In the genomic region with DNA sequence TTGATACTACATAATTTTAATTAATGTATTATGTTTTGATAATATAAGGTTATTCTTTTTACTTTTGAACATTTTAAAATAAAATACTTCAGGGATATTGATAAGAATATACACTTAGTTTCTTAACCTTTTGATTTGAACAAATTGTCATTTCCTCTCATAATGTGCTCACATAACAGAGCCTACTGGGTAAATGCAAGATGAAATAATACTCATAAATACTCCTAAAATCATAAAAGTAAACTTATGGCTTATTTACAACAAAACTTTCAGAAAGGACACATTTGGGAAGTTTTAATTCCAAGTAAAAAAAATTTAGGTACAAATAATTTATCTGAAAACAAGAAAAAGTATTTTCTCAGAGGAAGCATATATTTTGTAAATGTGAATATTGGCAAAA, we compare ENCODE assay signal across 17 cellular contexts.
DNase-seq lines count a peak whose midpoint lies in the region; ATAC-seq, FAIRE-seq and TF ChIP-seq lines count a peak whose summit lies in the region.
"Had no signal": no experiment of that assay in that cellular context is flagged by ENCODE, and none has a peak within 500 bp of the region (broad histone marks: within the 10 kb centered on the region; RNA-seq: fewer than 3 reads in every experiment).

No MANE protein-coding gene starts in this region.

- H3K27ac ChIP-seq in mammary epithelial cell (ENCODE audit: insufficient read depth, low read depth, low read length) (no peak overlapping the region), SJCRH30 (peak overlapping the region; percentile 97), kidney (ENCODE audit: low read depth in 2 of 2, low read length in 2 of 2) (no peak overlapping the region)
- H3K27ac ChIP-seq: BLaER1 had no signal

- no peak for ATAC-seq in HG02884 (IDR thresholded peaks at IDR 0.05; ENCODE audit: unreplicated experiment)
- no peak for ATAC-seq in GM21367 (IDR thresholded peaks at IDR 0.05; ENCODE audit: unreplicated experiment)
- no peak for ATAC-seq in Right ventricle myocardium inferior
- ATAC-seq: HCT116 had no signal

- H3K9ac ChIP-seq in mammary epithelial cell (ENCODE audit: insufficient read depth, low read length): no peak overlapping the region
- H3K9ac ChIP-seq in kidney (ENCODE audit: low read length in 2 of 2): no peak overlapping the region
- H3K9ac ChIP-seq: BLaER1 had no signal

- H3K27me3 ChIP-seq in mammary epithelial cell (ENCODE audit: insufficient read depth, low read length): no peaks in the 10 kb centered on the region
- no peaks in the 10 kb centered on the region for H3K27me3 ChIP-seq in SJCRH30
- H3K27me3 ChIP-seq: BLaER1 had no signal

- peak; percentile 94 for FAIRE-seq in kidney (lab: Jason Lieb, UNC)
- FAIRE-seq: GM12892, GM19239 had no signal

- H4K20me1 ChIP-seq in mammary epithelial cell (ENCODE audit: insufficient read depth, low read length): no peaks in the 10 kb centered on the region
- H4K20me1 ChIP-seq: BLaER1 had no signal

- no TSS peak for BruUV-seq in mammary epithelial cell (replicated peaks; lab: Mats Ljungman, UMichigan)
- no TSS peak for BruUV-seq in MCF 10A (replicated peaks; lab: Mats Ljungman, UMichigan)

- H3K27ac Mint-ChIP-seq in MCF 10A (ENCODE audit: low read depth, unreplicated experiment): no peak overlapping the region
- H3K27ac Mint-ChIP-seq: CD8-positive, alpha-beta memory T cell had no signal

- no peaks in the 10 kb centered on the region for H3K79me2 ChIP-seq in mammary epithelial cell (ENCODE audit: insufficient read depth, low read length)

- no peaks in the 10 kb centered on the region for H3K27me3 Mint-ChIP-seq in MCF 10A (ENCODE audit: insufficient read depth, unreplicated experiment)
- H3K27me3 Mint-ChIP-seq: CD8-positive, alpha-beta memory T cell had no signal

- H2AFZ ChIP-seq in mammary epithelial cell (ENCODE audit: low read depth, low read length): no peak overlapping the region

- dilution Hi-C loops in mammary epithelial cell (cut with HindIII; ENCODE audit: low sequenced_read_pairs): no loop called here

- H3K4me1 ChIP-seq in mammary epithelial cell (ENCODE audit: insufficient read depth, low read length): no peaks in the 10 kb centered on the region
- H3K4me1 ChIP-seq in SJCRH30: peaks cover 41% of the 10 kb centered on the region
- no peaks in the 10 kb centered on the region for H3K4me1 ChIP-seq in kidney (ENCODE audit: control insufficient read depth in 1 of 2, insufficient read depth in 1 of 2, low read depth in 1 of 2, low read length in 2 of 2)
- H3K4me1 ChIP-seq: Caco-2 had no signal

- intact Hi-C loops in mammary epithelial cell (cut with micrococcal nuclease) (no loop called here), MCF 10A (cut with micrococcal nuclease) (loop anchor here (10.0 kb wide), 1 partner anchor 189 kb away; no protein-coding TSS in a partner anchor), kidney (cut with DNase I) (no loop called here), Right ventricle myocardium inferior (cut with DNase I) (no loop called here)

- in situ Hi-C loops in mammary epithelial cell (cut with MboI; ENCODE audit: low sequenced_read_pairs in 2 of 2): no loop called here

- H3K9me3 ChIP-seq in mammary epithelial cell (replicated peaks; ENCODE audit: insufficient read depth, low read length): no peaks in the 10 kb centered on the region
- H3K9me3 ChIP-seq in SJCRH30 (replicated peaks): no peaks in the 10 kb centered on the region
- H3K9me3 ChIP-seq in kidney (ENCODE audit: control insufficient read depth in 1 of 2, low read length in 2 of 2): no peaks in the 10 kb centered on the region
- H3K9me3 ChIP-seq: BLaER1, Caco-2 had no signal

- H3K36me3 ChIP-seq in mammary epithelial cell (ENCODE audit: insufficient read depth, low read length) (no peaks in the 10 kb centered on the region), SJCRH30 (no peaks in the 10 kb centered on the region), kidney (ENCODE audit: control insufficient read depth in 1 of 2, insufficient read depth in 2 of 2, low read length in 2 of 2) (no peaks in the 10 kb centered on the region)
- H3K36me3 ChIP-seq: BLaER1 had no signal

- CTCF ChIA-PET in mammary epithelial cell (lab: Charles Lee; ENCODE audit: low non-redundant PET) (no interaction called here), MCF 10A (lab: Yijun Ruan, JAX) (interaction anchor here (0.6 to 1.2 kb wide), 2 partner anchors 28 to 1861 kb away, joined by 3 to 5 read pairs; no protein-coding TSS in a partner anchor)

- no peaks in the 10 kb centered on the region for H3K36me3 Mint-ChIP-seq in MCF 10A (ENCODE audit: insufficient read depth, unreplicated experiment)
- H3K36me3 Mint-ChIP-seq: CD8-positive, alpha-beta memory T cell had no signal

- peak overlapping the region; percentile 30 for H3K4me2 ChIP-seq in mammary epithelial cell (ENCODE audit: insufficient read depth, low read depth, low read length)
- H3K4me2 ChIP-seq: BLaER1 had no signal

- POLR2A ChIA-PET in MCF 10A (lab: Yijun Ruan, JAX): interaction anchor here (2.2 kb wide), 1 partner anchor 184 kb away, joined by 10 read pairs; a partner anchor contains a TSS

- H3K4me3 Mint-ChIP-seq in MCF 10A (ENCODE audit: unreplicated experiment): no peak overlapping the region
- H3K4me3 Mint-ChIP-seq: CD8-positive, alpha-beta memory T cell had no signal

- no peaks in the 10 kb centered on the region for H3K9me3 Mint-ChIP-seq in MCF 10A (ENCODE audit: unreplicated experiment)

- DNase-seq in mammary epithelial cell (no peak), MCF 10A (ENCODE audit: unreplicated experiment) (no peak), SJCRH30 (peak in 1 of 2 experiments; percentile 56), kidney (no peak), Right ventricle myocardium inferior (ENCODE audit: missing footprints) (no peak)
- DNase-seq: 8988T; AML-193; Caco-2; CD8-positive, alpha-beta memory T cell; GDM1; IMR-90 had no signal

- no peaks in the 10 kb centered on the region for H3K4me1 Mint-ChIP-seq in MCF 10A (ENCODE audit: insufficient read depth, unreplicated experiment)
- H3K4me1 Mint-ChIP-seq: CD8-positive, alpha-beta memory T cell had no signal

- TF ChIP-seq CTCF in mammary epithelial cell (conservative IDR thresholded peaks at IDR 0.05 in 1 of 2, IDR thresholded peaks at IDR 0.05 in 1 of 2; ENCODE audit: extremely low read depth in 1 of 2, insufficient read depth in 1 of 2, low read depth in 1 of 2, low read length in 2 of 2) (no peak), MCF 10A (IDR thresholded peaks at IDR 0.05; ENCODE audit: unreplicated experiment) (no peak), kidney (IDR thresholded peaks at IDR 0.05; ENCODE audit: borderline replicate concordance, extremely low read depth, insufficient read depth) (no peak)

- H3K4me3 ChIP-seq in mammary epithelial cell (replicated peaks in 1 of 3; ENCODE audit: insufficient read depth in 1 of 3, low read depth in 2 of 3, low read length in 3 of 3): no peak overlapping the region
- no peak overlapping the region for H3K4me3 ChIP-seq in SJCRH30
- no peak overlapping the region for H3K4me3 ChIP-seq in kidney (ENCODE audit: low read length in 2 of 2)
- H3K4me3 ChIP-seq: BLaER1 had no signal
